ENCODE assay signal across 8 cellular contexts in genomic region chr13:110644892-110645521, GRCh38. TPM values are rescaled to one million over a fixed set of nuclear protein-coding genes. Genes with fewer than 3 reads are reported as not detected.
DNase-seq lines count a peak whose midpoint lies in the region; ATAC-seq and TF ChIP-seq lines count a peak whose summit lies in the region.

No MANE protein-coding gene starts in this region.

- no peak overlapping the region for H3K9ac ChIP-seq in fibroblast of lung (ENCODE audit: insufficient read depth, low read length)

- H3K9me3 Mint-ChIP-seq in activated CD8-positive, alpha-beta T cell treated with anti-CD3 and anti-CD28 coated beads for 36 hours = no peaks in the 10 kb centered on the region
- no peaks in the 10 kb centered on the region for H3K9me3 Mint-ChIP-seq in natural killer cell

- H3K4me2 ChIP-seq in fibroblast of lung (ENCODE audit: extremely low read depth, insufficient read depth, low read length) = no peak overlapping the region

- POLR2A ChIA-PET in activated CD8-positive, alpha-beta T cell treated with anti-CD3 and anti-CD28 coated beads for 36 hours (lab: Charles Lee) = interaction anchor here (0.7 to 0.8 kb wide), 2 partner anchors 9 to 11 kb away, joined by 3 to 4 read pairs; no protein-coding TSS in a partner anchor

- H3K27me3 Mint-ChIP-seq in activated CD8-positive, alpha-beta T cell treated with anti-CD3 and anti-CD28 coated beads for 36 hours = no peaks in the 10 kb centered on the region
- H3K27me3 Mint-ChIP-seq in natural killer cell (ENCODE audit: low read depth in 2 of 2) = no peaks in the 10 kb centered on the region

- peak; percentile 90 for ATAC-seq in activated CD8-positive, alpha-beta T cell treated with anti-CD3 and anti-CD28 coated beads for 36 hours
- ATAC-seq in natural killer cell = peak in 2 of 3 donors; percentile 82 to 92
- ATAC-seq in upper lobe of left lung (ENCODE audit: low FRiP score in 2 of 2) = peak; percentile 55 to 65

- H3K4me3 Mint-ChIP-seq in activated CD8-positive, alpha-beta T cell treated with anti-CD3 and anti-CD28 coated beads for 36 hours = no peak overlapping the region
- no peak overlapping the region for H3K4me3 Mint-ChIP-seq in natural killer cell

- H3K4me1 Mint-ChIP-seq in activated CD8-positive, alpha-beta T cell treated with anti-CD3 and anti-CD28 coated beads for 36 hours (ENCODE audit: low read depth) = peaks cover 10% of the 10 kb centered on the region
- no peaks in the 10 kb centered on the region for H3K4me1 Mint-ChIP-seq in natural killer cell

- no peak for TF ChIP-seq POLR2A in upper lobe of left lung (IDR thresholded peaks at IDR 0.05)

- CTCF ChIA-PET in activated CD8-positive, alpha-beta T cell treated with anti-CD3 and anti-CD28 coated beads for 36 hours (lab: Charles Lee) = interaction anchor here (0.6 to 2.2 kb wide), 12 partner anchors 9 to 280 kb away, joined by 3 to 10 read pairs (median 4); no protein-coding TSS in a partner anchor

- peaks cover 21% of the 10 kb centered on the region for H3K36me3 ChIP-seq in fibroblast of lung (ENCODE audit: control insufficient read depth, insufficient read depth, low read length)
- H3K36me3 ChIP-seq in upper lobe of left lung = peaks cover 7 to 83% (median 53%) of the 10 kb centered on the region in 4 donors

- peak overlapping the region; percentile 15 for H3K27ac Mint-ChIP-seq in activated CD8-positive, alpha-beta T cell treated with anti-CD3 and anti-CD28 coated beads for 36 hours
- H3K27ac Mint-ChIP-seq in natural killer cell = no peak overlapping the region

- no peaks in the 10 kb centered on the region for H4K20me1 ChIP-seq in fibroblast of lung (ENCODE audit: control insufficient read depth, extremely low read depth, insufficient read depth, low read length)

- H3K27ac ChIP-seq in fibroblast of lung (ENCODE audit: insufficient read depth, low read length) (no peak overlapping the region), upper lobe of left lung (no peak overlapping the region)

- no peak for TF ChIP-seq EP300 in upper lobe of left lung (IDR thresholded peaks at IDR 0.05)

- intact Hi-C loops in activated CD8-positive, alpha-beta T cell treated with anti-CD3 and anti-CD28 coated beads for 36 hours (cut with micrococcal nuclease) = no loop called here
- intact Hi-C loops in natural killer cell (cut with micrococcal nuclease) = no loop called here

- DNase-seq in NCI-H345 (lab: John Stamatoyannopoulos, UW) (peak; percentile 37), NCI-H345 treated with DMSO at 0.1 percent for 48 hours (lab: John Stamatoyannopoulos, UW; ENCODE audit: unreplicated experiment) (no peak), H4 (ENCODE audit: low spot score) (peak; percentile 14), NCI-H1092 treated with DMSO at 0.1 percent for 48 hours (lab: John Stamatoyannopoulos, UW) (peak; percentile 89), fibroblast of lung (ENCODE audit: low read depth in 2 of 2) (peak; percentile 64 to 76), natural killer cell (no peak), upper lobe of left lung (peak; percentile 68 to 88)
- DNase-seq in activated CD8-positive, alpha-beta T cell treated with anti-CD3 and anti-CD28 coated beads for 36 hours = peak; percentile 73

- H3K4me3 ChIP-seq in fibroblast of lung (replicated peaks in 1 of 4; ENCODE audit: control extremely low read depth in 1 of 4, insufficient read depth in 1 of 4, low read depth in 3 of 4, low read length in 4 of 4) = no peak overlapping the region
- no peak overlapping the region for H3K4me3 ChIP-seq in upper lobe of left lung

- H3K9me3 ChIP-seq in fibroblast of lung (ENCODE audit: control insufficient read depth, insufficient read depth, low read depth, low read length) (no peaks in the 10 kb centered on the region), upper lobe of left lung (no peaks in the 10 kb centered on the region)

- H3K4me1 ChIP-seq in fibroblast of lung (ENCODE audit: control insufficient read depth, extremely low read depth, insufficient read depth, low read length) = peaks cover 9% of the 10 kb centered on the region
- peaks cover 0 to 7% (median 4%) of the 10 kb centered on the region in 4 donors for H3K4me1 ChIP-seq in upper lobe of left lung

- WGBS in upper lobe of left lung, 2 donors = 69 to 80% methylated on average over 1 to 26 of the region's 28 CpGs

- H3K27me3 ChIP-seq in fibroblast of lung (ENCODE audit: control insufficient read depth, insufficient read depth, low read length) (no peaks in the 10 kb centered on the region), upper lobe of left lung (no peaks in the 10 kb centered on the region)

- H3K36me3 Mint-ChIP-seq in activated CD8-positive, alpha-beta T cell treated with anti-CD3 and anti-CD28 coated beads for 36 hours (ENCODE audit: low read depth) = peaks cover 19% of the 10 kb centered on the region
- H3K36me3 Mint-ChIP-seq in natural killer cell = no peaks in the 10 kb centered on the region

- TF ChIP-seq CTCF in activated CD8-positive, alpha-beta T cell treated with anti-CD3 and anti-CD28 coated beads for 36 hours (IDR thresholded peaks at IDR 0.05) = peak; percentile 25
- TF ChIP-seq CTCF in fibroblast of lung (conservative IDR thresholded peaks at IDR 0.05 in 1 of 2, IDR thresholded peaks at IDR 0.05 in 1 of 2; ENCODE audit: low read depth in 1 of 2, low read length in 2 of 2) (peak; percentile 40 to 43), natural killer cell (IDR thresholded peaks at IDR 0.05) (no peak), upper lobe of left lung (IDR thresholded peaks at IDR 0.05) (peak in 5 of 6 experiments; percentile 27 to 58 (median 45))

- H2AFZ ChIP-seq in fibroblast of lung (ENCODE audit: low read length) = no peak overlapping the region

- no peaks in the 10 kb centered on the region for H3K79me2 ChIP-seq in fibroblast of lung (ENCODE audit: control insufficient read depth, insufficient read depth, low read length)

RNA-seq across cellular contexts. Expression of gene NAXD, which starts 29.7 kb away (rescaled TPM):
- 10.0 and 10.1 TPM in 2 replicates for total RNA-seq in H4 (2014; rRNA removed; shearing (Covaris generic))
- 10 to 100 TPM; 22.7 to 24.8 TPM for total RNA-seq in activated CD8-positive, alpha-beta T cell treated with anti-CD3 and anti-CD28 coated beads for 36 hours
- 22.3 and 34.0 TPM in 2 replicates for total RNA-seq in fibroblast of lung
- polyA plus RNA-seq in fibroblast of lung = 22.4 and 22.8 TPM in 2 replicates
- polyA plus RNA-seq in fibroblast of lung (2012) = 19.8 and 20.7 TPM in 2 replicates
- 14.5 and 23.8 TPM in 2 replicates for polyA minus RNA-seq in fibroblast of lung (ENCODE audit: low replicate concordance)
- 10 to 100 TPM in 2 of 3 donors, 1 to 10 TPM in 1; 6.8 to 14.0 (median 12.0) TPM for total RNA-seq in natural killer cell
- total RNA-seq in upper lobe of left lung = 10 to 100 TPM; 19.6 to 38.8 (median 29.4) TPM

Comparison
In these comparisons a context has a peak if more than half of its experiments do, and no peak if none do; other contexts are left out.
1. DNase-seq: peak in NCI-H345 (single experiment), H4 (single experiment), NCI-H1092 treated with DMSO at 0.1 percent for 48 hours (single experiment), activated CD8-positive, alpha-beta T cell treated with anti-CD3 and anti-CD28 coated beads for 36 hours (single experiment), fibroblast of lung (2 of 2) and upper lobe of left lung (2 of 2); none in NCI-H345 treated with DMSO at 0.1 percent for 48 hours (single experiment) and natural killer cell (single experiment).
2. Peak in every context shown above with its lines, with median percentiles within 50 percentile points of each other: ATAC-seq.